In the genomic region with DNA sequence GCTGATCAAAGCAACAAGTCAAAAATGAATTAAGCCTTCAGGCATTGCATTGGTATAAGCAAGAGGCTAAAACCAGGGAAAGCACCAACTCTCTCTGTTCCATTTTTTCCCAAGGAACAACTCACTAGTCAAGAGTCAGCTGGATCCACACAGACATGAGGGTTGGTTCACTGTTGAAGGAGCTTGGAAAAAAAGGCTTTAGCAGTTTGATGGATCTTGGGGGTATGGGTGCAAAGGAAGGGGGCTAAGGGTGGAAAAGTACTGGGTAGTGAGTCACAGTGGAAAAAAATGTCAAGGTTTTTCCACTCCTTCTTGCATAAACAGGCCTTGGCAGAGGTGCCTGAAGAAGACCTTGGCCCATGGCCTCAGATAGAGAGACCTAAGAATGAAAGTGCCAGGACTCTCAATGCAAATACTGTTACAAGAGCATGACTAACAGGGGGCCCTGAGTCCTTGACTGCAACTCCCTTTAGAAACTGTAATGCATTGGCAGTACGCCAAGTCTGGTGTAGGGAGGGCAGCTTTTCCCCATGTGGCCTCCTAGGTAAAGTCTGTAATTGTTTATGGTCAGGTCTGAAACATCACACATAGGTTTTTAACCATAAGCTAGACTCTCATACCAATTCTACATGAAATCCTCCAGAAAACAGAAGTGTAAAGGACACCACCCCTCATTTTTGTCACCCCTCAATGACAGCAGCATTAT, we compare ENCODE assay signal across 9 cellular contexts. TPM values are rescaled to one million over a fixed set of nuclear protein-coding genes. Genes with fewer than 3 reads are reported as not detected.
A peak's percentile ranks its signal among the peaks of the same experiment; 100 is the strongest.
DNase-seq lines count a peak whose midpoint lies in the region; ATAC-seq, FAIRE-seq and TF ChIP-seq lines count a peak whose summit lies in the region.
"Had no signal": no experiment of that assay in that cellular context is flagged by ENCODE, and none has a peak within 500 bp of the region (broad histone marks: within the 10 kb centered on the region; RNA-seq: fewer than 3 reads in every experiment).

No MANE protein-coding gene starts in this region.

- no peaks in the 10 kb centered on the region for H3K27me3 ChIP-seq in GM06990 (replicated peaks; ENCODE audit: control insufficient read depth, insufficient read depth, low read length)
- H3K27me3 ChIP-seq in K562 (ENCODE audit: control insufficient read depth in 2 of 2, insufficient read depth in 2 of 2, low read length in 2 of 2), result no peaks in the 10 kb centered on the region
- H3K27me3 ChIP-seq in gastroesophageal sphincter, result no peaks in the 10 kb centered on the region

- H3K4me3 ChIP-seq in GM06990 (replicated peaks; ENCODE audit: low read depth, low read length) (no peak overlapping the region), OCI-LY7 (ENCODE audit: low read depth, low read length, poor library complexity, severe bottlenecking) (no peak overlapping the region), K562 (no peak overlapping the region), skeletal muscle cell (ENCODE audit: low read depth, low read length) (no peak overlapping the region), gastroesophageal sphincter (no peak overlapping the region)
- H3K4me3 ChIP-seq: skin epidermis had no signal

- POLR2A ChIA-PET in OCI-LY7 (lab: Charles Lee) (interaction anchor here (0.6 to 0.7 kb wide), 2 partner anchors 109 to 410 kb away, joined by 3 read pairs; no protein-coding TSS in a partner anchor), K562 (lab: Yijun Ruan, JAX) (interaction anchor here (0.5 to 0.6 kb wide), 3 partner anchors 31 to 1541 kb away, joined by 3 read pairs; no protein-coding TSS in a partner anchor)

- peak; percentile 85 for FAIRE-seq in K562 (lab: Jason Lieb, UNC)

- H3K36me3 ChIP-seq in GM06990 (ENCODE audit: control insufficient read depth, insufficient read depth, low read length), result peaks cover 2% of the 10 kb centered on the region
- H3K36me3 ChIP-seq in OCI-LY7 (ENCODE audit: insufficient read depth, low read length), result peaks cover 79% of the 10 kb centered on the region
- H3K36me3 ChIP-seq in K562 (ENCODE audit: control insufficient read depth, insufficient read depth, low read length), result peaks cover 67% of the 10 kb centered on the region
- H3K36me3 ChIP-seq in gastroesophageal sphincter, result peaks cover 0 to 85% of the 10 kb centered on the region in 2 donors

- TF ChIP-seq EP300 in K562 (IDR thresholded peaks at IDR 0.05; ENCODE audit: low read length) (no peak), gastroesophageal sphincter (IDR thresholded peaks at IDR 0.05) (no peak)

- BruUV-seq in OCI-LY7 (replicated peaks; lab: Mats Ljungman, UMichigan), result no TSS peak
- BruUV-seq in K562 (replicated peaks; lab: Mats Ljungman, UMichigan), result no TSS peak

- H3K79me2 ChIP-seq in OCI-LY7 (ENCODE audit: insufficient read depth, low read depth, low read length) (no peaks in the 10 kb centered on the region), K562 (ENCODE audit: control insufficient read depth, insufficient read depth, low read length) (no peaks in the 10 kb centered on the region)

- peak in 1 of 2 experiments; percentile 23; a peak in 1 of 4 replicates for TF ChIP-seq RAD21 in K562 (CRISPR knock-in tag; conservative IDR thresholded peaks at IDR 0.05 in 1 of 2, IDR thresholded peaks at IDR 0.05 in 1 of 2)

- H2AFZ ChIP-seq in OCI-LY7 (ENCODE audit: low read length) (no peak overlapping the region), K562 (ENCODE audit: low read depth, low read length) (no peak overlapping the region)

- ATAC-seq in GM21526 (IDR thresholded peaks at IDR 0.05; ENCODE audit: low FRiP score, unreplicated experiment) (peak; percentile 98), K562 (peak; percentile 92), gastroesophageal sphincter (no peak)

- H3K27ac ChIP-seq in OCI-LY7 (ENCODE audit: low read depth, low read length, poor library complexity, severe bottlenecking) (no peak overlapping the region), K562 (ENCODE audit: extremely low read depth, low read depth, low read length) (peak overlapping the region; percentile 50; the same call in 2 of the 3 replicates), gastroesophageal sphincter (no peak overlapping the region)
- H3K27ac ChIP-seq: skin epidermis had no signal

- H3K9me3 ChIP-seq in OCI-LY7 (ENCODE audit: low read length) (no peaks in the 10 kb centered on the region), K562 (replicated peaks; ENCODE audit: control insufficient read depth, insufficient read depth, low read depth, low read length) (no peaks in the 10 kb centered on the region), gastroesophageal sphincter (no peaks in the 10 kb centered on the region)

- H4K20me1 ChIP-seq in OCI-LY7 (ENCODE audit: insufficient read depth, low read length), result no peaks in the 10 kb centered on the region
- H4K20me1 ChIP-seq in K562 (replicated peaks; ENCODE audit: control insufficient read depth, insufficient read depth, low read length), result no peaks in the 10 kb centered on the region

- in situ Hi-C loops in K562 (cut with MboI), result no loop called here

- H3K4me2 ChIP-seq in OCI-LY7 (ENCODE audit: low read length) (peak overlapping the region; percentile 19; the same call in 1 of the 2 replicates), K562 (ENCODE audit: insufficient read depth, low read length) (peak overlapping the region; percentile 5; the same call in 1 of the 2 replicates)

- peaks cover 11% of the 10 kb centered on the region for H3K4me1 ChIP-seq in OCI-LY7 (ENCODE audit: insufficient read depth, low read length, poor library complexity, severe bottlenecking)
- peaks cover 3 to 10% of the 10 kb centered on the region in 2 experiments; a peak in 1 of 5 replicates for H3K4me1 ChIP-seq in K562 (replicated peaks in 1 of 2; ENCODE audit: control insufficient read depth in 2 of 2, insufficient read depth in 2 of 2, low read length in 2 of 2)
- H3K4me1 ChIP-seq in gastroesophageal sphincter, result peaks cover 0 to 4% (median 0%) of the 10 kb centered on the region in 3 donors

- 0 out of 4 replicates have a peak overlapping the region, but pooled peaks of 1 of the 2 experiments have one; percentile 18 for H3K9ac ChIP-seq in K562 (ENCODE audit: insufficient read depth in 1 of 2, low read depth in 2 of 2, low read length in 2 of 2)

- TF ChIP-seq CTCF in GM06990 (IDR thresholded peaks at IDR 0.05; ENCODE audit: insufficient read depth, low read length, poor library complexity, severe bottlenecking) (no peak), OCI-LY7 (conservative IDR thresholded peaks at IDR 0.05; ENCODE audit: low read length) (no peak), K562 (IDR thresholded peaks at IDR 0.05 in 2 of 3, conservative IDR thresholded peaks at IDR 0.05 in 1 of 3; ENCODE audit: insufficient read depth in 2 of 3, low read depth in 1 of 3, low read length in 3 of 3) (no peak), gastroesophageal sphincter (IDR thresholded peaks at IDR 0.05) (no peak)

- intact Hi-C loops in OCI-LY7 (cut with micrococcal nuclease; ENCODE audit: unreplicated experiment), result no loop called here
- intact Hi-C loops in K562 (cut with micrococcal nuclease), result loop anchor here (5.0 to 10.0 kb wide), 3 partner anchors 67 to 439 kb away; partner anchors contain the start of gene EPB41L4B

- WGBS in K562 (ENCODE audit: insufficient coverage, low coverage, missing lambda C conversion rate), result 44% methylated on average over 1 of the region's 1 CpG
- 20% methylated on average over 1 of the region's 1 CpG; no CpG with 5 or more reads in 1 of the 2 donors for WGBS in gastroesophageal sphincter (ENCODE audit: low coverage in 1 of 2), 2 donors

- DNase-seq in GM06990 (ENCODE audit: extremely low read depth, insufficient read length) (peak; percentile 46), HK-2 (ENCODE audit: unreplicated experiment) (peak; percentile 55), OCI-LY7 (ENCODE audit: low spot score) (peak; percentile 44), K562 (ENCODE audit: extremely low read depth in 1 of 4, low spot score in 3 of 4) (peak; percentile 48 to 88 (median 66)), skeletal muscle cell (ENCODE audit: low read depth) (peak; percentile 88), NCI-H1694 treated with DMSO at 0.1 percent for 48 hours (lab: John Stamatoyannopoulos, UW) (no peak)

- H3K9me1 ChIP-seq in K562 (ENCODE audit: control insufficient read depth, insufficient read depth, low read length), result no peaks in the 10 kb centered on the region

- CTCF ChIA-PET in OCI-LY7 (lab: Charles Lee; ENCODE audit: unreplicated experiment) (no interaction called here), K562 (lab: Yijun Ruan, JAX; ENCODE audit: low intra/inter-chr PET ratio) (no interaction called here)

- TF ChIP-seq POLR2A in K562 (conservative IDR thresholded peaks at IDR 0.05) (no peak), gastroesophageal sphincter (IDR thresholded peaks at IDR 0.05) (no peak)

- no peaks in the 10 kb centered on the region for H3K9me2 ChIP-seq in OCI-LY7 (ENCODE audit: insufficient read depth, low read length)

RNA-seq across cellular contexts. Expression of gene ACTL7A, which starts 23.7 kb away (rescaled TPM):
- total RNA-seq in OCI-LY7 (2014; rRNA removed; shearing (Covaris generic)), result not detected in 2 replicates
- total RNA-seq in OCI-LY7 (2022), result not detected in 2 replicates
- total RNA-seq in K562 (2011; cell fraction: chromatin; rRNA removed; ENCODE audit: low replicate concordance), result not detected in 2 replicates
- total RNA-seq in K562 (2011; cell fraction: nucleolus; rRNA removed), result not detected in 2 replicates
- total RNA-seq in K562 (2011; cell fraction: nucleoplasm; rRNA removed), result not detected in 2 replicates
- total RNA-seq in K562 (2014; rRNA removed), result not detected in 2 replicates
- not detected in 2 replicates for total RNA-seq in K562 (2014; rRNA removed; fragmentation: Illumina TruSeq; extraction: Trizol)
- not detected in 2 replicates for total RNA-seq in K562 (2015; rRNA removed; fragmentation: Illumina TruSeq; extraction: Trizol)
- total RNA-seq in K562 (2021), result not detected in 2 replicates
- polyA plus RNA-seq in K562 (2011; rRNA removed), result not detected in 2 replicates
- not detected in 2 replicates for polyA plus RNA-seq in K562 (2011; cell fraction: cytosol; rRNA removed)
- not detected in 2 replicates for polyA plus RNA-seq in K562 (2011; cell fraction: nucleus; rRNA removed)
- polyA plus RNA-seq in K562 (2012), result not detected in 2 replicates
- not detected in 2 replicates for polyA plus RNA-seq in K562 (2014; fragmentation: Illumina TruSeq; extraction: Trizol)
- polyA plus RNA-seq in K562 (2014; fragmentation: Nextera tagmentation; extraction: Ambion mirVana), result not detected
- polyA plus RNA-seq in K562 (2014; rRNA removed), result not detected in 2 replicates
- polyA minus RNA-seq in K562 (2011; rRNA and poly(A)+ RNA removed), result not detected in 2 replicates
- not detected in 2 replicates for polyA minus RNA-seq in K562 (2011; cell fraction: cytosol; rRNA and poly(A)+ RNA removed)
- not detected in 2 replicates for polyA minus RNA-seq in K562 (2011; cell fraction: nucleus; rRNA and poly(A)+ RNA removed)
- not detected for total RNA-seq in gastroesophageal sphincter

RNA-seq across cellular contexts. Expression of gene ACTL7B, which starts 30.0 kb away (rescaled TPM):
- not detected in 2 replicates for total RNA-seq in OCI-LY7 (2014; rRNA removed; shearing (Covaris generic))
- total RNA-seq in OCI-LY7 (2022) (not detected in 2 replicates), K562 (2014; rRNA removed) (not detected in 2 replicates), K562 (2014; rRNA removed; fragmentation: Illumina TruSeq; extraction: Trizol) (not detected in 2 replicates), K562 (2015; rRNA removed; fragmentation: Illumina TruSeq; extraction: Trizol) (not detected in 2 replicates), K562 (2021) (not detected in 2 replicates), gastroesophageal sphincter (not detected)
- total RNA-seq in K562 (2011; cell fraction: chromatin; rRNA removed; ENCODE audit: low replicate concordance), result not detected in 2 replicates
- 0.13 TPM in 1 of 2 replicates, not detected in the other for total RNA-seq in K562 (2011; cell fraction: nucleolus; rRNA removed)
- total RNA-seq in K562 (2011; cell fraction: nucleoplasm; rRNA removed), result 0.31 TPM in 1 of 2 replicates, not detected in the other
- polyA plus RNA-seq in K562 (2011; rRNA removed) (not detected in 2 replicates), K562 (2014; fragmentation: Illumina TruSeq; extraction: Trizol) (not detected in 2 replicates), K562 (2014; fragmentation: Nextera tagmentation; extraction: Ambion mirVana) (not detected), K562 (2014; rRNA removed) (0.04 TPM in 1 of 2 replicates, not detected in the other)
- not detected in 2 replicates for polyA plus RNA-seq in K562 (2011; cell fraction: cytosol; rRNA removed)
- polyA plus RNA-seq in K562 (2011; cell fraction: nucleus; rRNA removed), result 0.04 TPM in 2 replicates
- polyA plus RNA-seq in K562 (2012), result not detected in 2 replicates
- polyA minus RNA-seq in K562 (2011; rRNA and poly(A)+ RNA removed), result not detected in 2 replicates
- polyA minus RNA-seq in K562 (2011; cell fraction: cytosol; rRNA and poly(A)+ RNA removed), result not detected in 2 replicates
- not detected in 2 replicates for polyA minus RNA-seq in K562 (2011; cell fraction: nucleus; rRNA and poly(A)+ RNA removed)

RNA-seq across cellular contexts. Expression of gene ELP1, which starts 48.1 kb away (rescaled TPM):
- 32.5 and 42.0 TPM in 2 replicates for total RNA-seq in OCI-LY7 (2014; rRNA removed; shearing (Covaris generic))
- 32.6 and 33.3 TPM in 2 replicates for total RNA-seq in OCI-LY7 (2022)
- total RNA-seq in K562 (2011; cell fraction: chromatin; rRNA removed; ENCODE audit: low replicate concordance), result 23.2 and 58.4 TPM in 2 replicates
- total RNA-seq in K562 (2011; cell fraction: nucleolus; rRNA removed), result 19.3 and 26.2 TPM in 2 replicates
- total RNA-seq in K562 (2011; cell fraction: nucleoplasm; rRNA removed), result 22.3 and 25.3 TPM in 2 replicates
- total RNA-seq in K562 (2014; rRNA removed), result 35.8 and 40.8 TPM in 2 replicates
- 37.2 and 39.7 TPM in 2 replicates for total RNA-seq in K562 (2014; rRNA removed; fragmentation: Illumina TruSeq; extraction: Trizol)
- 39.0 and 41.7 TPM in 2 replicates for total RNA-seq in K562 (2015; rRNA removed; fragmentation: Illumina TruSeq; extraction: Trizol)
- total RNA-seq in K562 (2021), result 33.4 and 38.6 TPM in 2 replicates
- 43.7 and 48.6 TPM in 2 replicates for polyA plus RNA-seq in K562 (2011; rRNA removed)
- 16.6 and 24.1 TPM in 2 replicates for polyA plus RNA-seq in K562 (2011; cell fraction: cytosol; rRNA removed)
- 85.3 and 134 TPM in 2 replicates for polyA plus RNA-seq in K562 (2011; cell fraction: nucleus; rRNA removed)
- 25.3 and 34.9 TPM in 2 replicates for polyA plus RNA-seq in K562 (2012)
- 35.4 and 45.3 TPM in 2 replicates for polyA plus RNA-seq in K562 (2014; fragmentation: Illumina TruSeq; extraction: Trizol)
- 10 to 100 TPM; 17.0 to 25.0 TPM for polyA plus RNA-seq in K562 (2014; fragmentation: Nextera tagmentation; extraction: Ambion mirVana)
- 30.9 and 46.6 TPM in 2 replicates for polyA plus RNA-seq in K562 (2014; rRNA removed)
- 54.1 and 70.2 TPM in 2 replicates for polyA minus RNA-seq in K562 (2011; rRNA and poly(A)+ RNA removed)
- 23.1 and 28.1 TPM in 2 replicates for polyA minus RNA-seq in K562 (2011; cell fraction: cytosol; rRNA and poly(A)+ RNA removed)
- polyA minus RNA-seq in K562 (2011; cell fraction: nucleus; rRNA and poly(A)+ RNA removed), result 21.0 and 36.7 TPM in 2 replicates
- 10 to 100 TPM; 15.2 to 23.3 (median 18.9) TPM for total RNA-seq in gastroesophageal sphincter

RNA-seq across cellular contexts. Expression of gene ABITRAM, which starts 48.4 kb away (rescaled TPM):
- 7.0 and 7.5 TPM in 2 replicates for total RNA-seq in OCI-LY7 (2014; rRNA removed; shearing (Covaris generic))
- total RNA-seq in OCI-LY7 (2022) (13.6 and 14.6 TPM in 2 replicates), K562 (2014; rRNA removed) (8.9 and 12.9 TPM in 2 replicates), K562 (2014; rRNA removed; fragmentation: Illumina TruSeq; extraction: Trizol) (24.2 and 24.9 TPM in 2 replicates), K562 (2015; rRNA removed; fragmentation: Illumina TruSeq; extraction: Trizol) (26.4 and 28.9 TPM in 2 replicates), K562 (2021) (18.6 and 19.7 TPM in 2 replicates), gastroesophageal sphincter (10 to 100 TPM in 2 of 4 donors, 1 to 10 TPM in 2; 7.1 to 28.1 (median 9.5) TPM)
- total RNA-seq in K562 (2011; cell fraction: chromatin; rRNA removed; ENCODE audit: low replicate concordance), result 15.3 and 26.6 TPM in 2 replicates
- 9.3 and 11.4 TPM in 2 replicates for total RNA-seq in K562 (2011; cell fraction: nucleolus; rRNA removed)
- total RNA-seq in K562 (2011; cell fraction: nucleoplasm; rRNA removed), result 12.2 and 21.4 TPM in 2 replicates
- polyA plus RNA-seq in K562 (2011; rRNA removed) (44.7 and 46.9 TPM in 2 replicates), K562 (2014; fragmentation: Illumina TruSeq; extraction: Trizol) (37.7 and 47.6 TPM in 2 replicates), K562 (2014; fragmentation: Nextera tagmentation; extraction: Ambion mirVana) (10 to 100 TPM; 26.5 to 34.4 TPM), K562 (2014; rRNA removed) (27.2 and 28.4 TPM in 2 replicates)
- 13.3 and 22.9 TPM in 2 replicates for polyA plus RNA-seq in K562 (2011; cell fraction: cytosol; rRNA removed)
- polyA plus RNA-seq in K562 (2011; cell fraction: nucleus; rRNA removed), result 25.4 and 43.5 TPM in 2 replicates
- polyA plus RNA-seq in K562 (2012), result 23.3 and 27.1 TPM in 2 replicates
- 20.4 and 22.9 TPM in 2 replicates for polyA minus RNA-seq in K562 (2011; rRNA and poly(A)+ RNA removed)
- 5.2 and 8.6 TPM in 2 replicates for polyA minus RNA-seq in K562 (2011; cell fraction: cytosol; rRNA and poly(A)+ RNA removed)
- 6.7 and 15.1 TPM in 2 replicates for polyA minus RNA-seq in K562 (2011; cell fraction: nucleus; rRNA and poly(A)+ RNA removed)
